16 cellular contexts compared by ENCODE assay signal in the genomic region with DNA sequence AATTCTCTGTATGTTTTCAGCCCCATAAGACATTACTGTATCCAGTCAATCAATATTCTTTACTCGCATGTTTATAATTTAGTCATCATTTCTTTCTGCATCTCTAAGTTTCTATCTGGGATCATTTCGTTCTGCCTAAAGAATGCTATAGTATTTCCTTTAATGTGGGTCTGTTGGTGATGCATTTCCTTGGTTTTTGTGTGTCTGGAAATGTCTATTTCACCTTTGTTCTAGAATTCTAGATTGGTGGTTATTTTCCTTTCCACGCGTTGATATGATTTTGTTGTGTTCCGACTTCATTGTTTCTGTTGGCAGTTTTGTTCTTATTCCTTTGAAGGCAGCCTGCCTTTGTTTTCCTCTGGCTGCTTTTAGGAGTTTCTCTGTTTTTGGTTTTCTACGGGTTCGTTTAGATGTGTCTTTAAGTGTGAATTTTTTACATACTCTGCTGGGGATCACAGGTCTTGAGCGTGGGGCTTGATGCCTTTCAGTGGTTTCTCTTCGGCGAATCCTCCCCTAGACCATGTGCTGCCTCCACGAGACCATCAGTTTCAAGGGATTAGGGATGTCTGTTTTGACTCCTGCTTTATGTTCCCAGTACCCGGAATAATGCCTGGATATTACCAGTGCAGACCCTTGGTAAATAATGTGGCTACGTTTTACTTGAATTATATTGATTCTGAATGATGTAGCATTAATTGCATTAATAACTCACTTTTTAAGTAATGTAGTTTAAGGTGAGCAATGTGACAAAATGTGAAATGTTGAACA. TPM values are rescaled to one million over a fixed set of nuclear protein-coding genes. Genes with fewer than 3 reads are reported as not detected.
DNase-seq lines count a peak whose midpoint lies in the region; ATAC-seq, FAIRE-seq and TF ChIP-seq lines count a peak whose summit lies in the region.
"Had no signal": no experiment of that assay in that cellular context is flagged by ENCODE, and none has a peak within 500 bp of the region (broad histone marks: within the 10 kb centered on the region; RNA-seq: fewer than 3 reads in every experiment).

No MANE protein-coding gene starts in this region.

- H3K9me2 ChIP-seq in SK-N-SH: no peaks in the 10 kb centered on the region

- H3K4me3 Mint-ChIP-seq in naive thymus-derived CD8-positive, alpha-beta T cell: no peak overlapping the region
- H3K4me3 Mint-ChIP-seq: CD8-positive, alpha-beta T cell; IgD-negative memory B cell; immature natural killer cell had no signal

- in situ Hi-C loops in GM13976 (cut with MboI; ENCODE audit: low sequenced_read_pairs, unreplicated experiment) (loop anchor here (10.0 kb wide), 1 partner anchor 1016 kb away; no protein-coding TSS in a partner anchor), K562 (cut with MboI) (no loop called here)

- intact Hi-C loops in K562 (cut with micrococcal nuclease): loop anchor here (2.0 to 10.0 kb wide), 2 partner anchors 1136 to 1164 kb away; no protein-coding TSS in a partner anchor

- H3F3A ChIP-seq in SK-N-SH (replicated peaks; ENCODE audit: insufficient read depth): no peaks in the 10 kb centered on the region

- H3K4me3 ChIP-seq in K562: no peak overlapping the region
- H3K4me3 ChIP-seq in SK-N-SH (ENCODE audit: low read depth in 2 of 2, low read length in 1 of 2): peak overlapping the region in 1 of 2 experiments; percentile 14; a peak in 1 of 4 replicates
- H3K4me3 ChIP-seq: coronary artery, heart right ventricle, right atrium auricular region, upper lobe of left lung had no signal

- TF ChIP-seq RAD21 in K562 (CRISPR knock-in tag; conservative IDR thresholded peaks at IDR 0.05 in 1 of 2, IDR thresholded peaks at IDR 0.05 in 1 of 2) (no peak), SK-N-SH (IDR thresholded peaks at IDR 0.05; ENCODE audit: low read length) (no peak)

- DNase-seq in GM13976 (ENCODE audit: low spot score) (peak; percentile 17), NCI-H82 (lab: John Stamatoyannopoulos, UW) (peak; percentile 87), K562 (ENCODE audit: extremely low read depth in 1 of 4, low spot score in 3 of 4) (no peak), OCI-M2 (lab: John Stamatoyannopoulos, UW; ENCODE audit: unreplicated experiment) (no peak), NCI-H446 treated with DMSO at 0.1 percent for 48 hours (lab: John Stamatoyannopoulos, UW) (no peak), NOMO-1 (lab: John Stamatoyannopoulos, UW; ENCODE audit: unreplicated experiment in 2 of 2) (no peak), SK-N-SH (no peak)
- no peak for DNase-seq in naive thymus-derived CD8-positive, alpha-beta T cell

- H3K36me3 Mint-ChIP-seq in naive thymus-derived CD8-positive, alpha-beta T cell: peaks cover 0 to 76% (median 13%) of the 10 kb centered on the region in 3 donors

- no peaks in the 10 kb centered on the region; a peak in 2 of 5 replicates for H3K4me1 ChIP-seq in K562 (replicated peaks in 1 of 2; ENCODE audit: control insufficient read depth in 2 of 2, insufficient read depth in 2 of 2, low read length in 2 of 2)
- H3K4me1 ChIP-seq in SK-N-SH (ENCODE audit: control insufficient read depth in 1 of 2, insufficient read depth in 2 of 2, low read depth in 1 of 2, low read length in 1 of 2): peaks cover 0 to 3% of the 10 kb centered on the region in 2 experiments; a peak in 1 of 4 replicates

- H3K9me3 ChIP-seq in K562 (replicated peaks; ENCODE audit: control insufficient read depth, insufficient read depth, low read depth, low read length) (no peaks in the 10 kb centered on the region), SK-N-SH (no peaks in the 10 kb centered on the region)
- H3K9me3 ChIP-seq: heart right ventricle, right atrium auricular region, upper lobe of left lung had no signal

- whole genome bisulfite sequencing in K562 (ENCODE audit: insufficient coverage, low coverage, missing lambda C conversion rate): 76% methylated on average over 13 of the region's 13 CpGs
- 67% methylated on average over 13 of the region's 13 CpGs for WGBS in SK-N-SH (ENCODE audit: low lambda C conversion rate)

- H3K27me3 Mint-ChIP-seq in naive thymus-derived CD8-positive, alpha-beta T cell: no peaks in the 10 kb centered on the region
- H3K27me3 Mint-ChIP-seq: IgD-negative memory B cell had no signal

- H3K79me2 ChIP-seq in K562 (ENCODE audit: control insufficient read depth, insufficient read depth, low read length) (peaks cover 18% of the 10 kb centered on the region), SK-N-SH (ENCODE audit: insufficient read depth) (no peaks in the 10 kb centered on the region; the same call in 1 of the 2 replicates)

- no peak for FAIRE-seq in K562 (lab: Jason Lieb, UNC)

- H3K4me1 Mint-ChIP-seq in naive thymus-derived CD8-positive, alpha-beta T cell: peaks cover 5 to 15% (median 13%) of the 10 kb centered on the region in 4 donors

- H4K20me1 ChIP-seq in K562 (replicated peaks; ENCODE audit: control insufficient read depth, insufficient read depth, low read length) (peaks cover 24% of the 10 kb centered on the region), SK-N-SH (ENCODE audit: insufficient read depth) (0 out of 2 replicates have a peak, but pooled peaks cover 5% of the 10 kb centered on the region)

- TF ChIP-seq CTCF in GM13976 (IDR thresholded peaks at IDR 0.05; ENCODE audit: borderline replicate concordance, control extremely low read depth, extremely low read depth, insufficient read depth, missing control alignments) (no peak), K562 (IDR thresholded peaks at IDR 0.05 in 2 of 3, conservative IDR thresholded peaks at IDR 0.05 in 1 of 3; ENCODE audit: insufficient read depth in 2 of 3, low read depth in 1 of 3, low read length in 3 of 3) (no peak), SK-N-SH (IDR thresholded peaks at IDR 0.05) (no peak)

- TF ChIP-seq POLR2A in K562 (conservative IDR thresholded peaks at IDR 0.05): no peak

- CTCF ChIA-PET in K562 (lab: Yijun Ruan, JAX; ENCODE audit: low intra/inter-chr PET ratio) (interaction anchor here (0.6 to 1.1 kb wide), 3 partner anchors 766 to 1164 kb away, joined by 3 to 5 read pairs (median 4); no protein-coding TSS in a partner anchor), SK-N-SH (lab: Yijun Ruan, JAX) (interaction anchor here (0.6 to 4.3 kb wide), 30 partner anchors 10 to 1474 kb away, joined by 3 to 34 read pairs (median 4); partner anchors contain the start of genes LDAF1 and POLR3E)

- TF ChIP-seq EP300 in K562 (IDR thresholded peaks at IDR 0.05; ENCODE audit: low read length) (no peak), SK-N-SH (IDR thresholded peaks at IDR 0.05; ENCODE audit: borderline replicate concordance in 1 of 2, low read depth in 1 of 2, low read length in 1 of 2) (no peak)

- no peaks in the 10 kb centered on the region for H3K9me3 Mint-ChIP-seq in naive thymus-derived CD8-positive, alpha-beta T cell
- H3K9me3 Mint-ChIP-seq: CD8-positive, alpha-beta T cell; IgD-negative memory B cell; immature natural killer cell had no signal

- H3K27ac ChIP-seq in K562 (ENCODE audit: extremely low read depth, low read depth, low read length) (no peak overlapping the region), SK-N-SH (ENCODE audit: low read depth in 2 of 2, low read length in 1 of 2) (no peak overlapping the region)
- H3K27ac ChIP-seq: brain microvascular endothelial cell, coronary artery, heart right ventricle, right atrium auricular region, upper lobe of left lung had no signal

- H3K27me3 ChIP-seq in K562 (ENCODE audit: control insufficient read depth in 2 of 2, insufficient read depth in 2 of 2, low read length in 2 of 2) (no peaks in the 10 kb centered on the region), SK-N-SH (ENCODE audit: insufficient read depth) (no peaks in the 10 kb centered on the region)
- H3K27me3 ChIP-seq: brain microvascular endothelial cell, heart right ventricle, right atrium auricular region, upper lobe of left lung had no signal

- TSS peak; percentile 18 for BruUV-seq in K562 (replicated peaks; lab: Mats Ljungman, UMichigan)

- H3K36me3 ChIP-seq in K562 (ENCODE audit: control insufficient read depth, insufficient read depth, low read length): peaks cover 97% of the 10 kb centered on the region
- peaks cover 7 to 58% of the 10 kb centered on the region in 2 experiments for H3K36me3 ChIP-seq in SK-N-SH (replicated peaks in 1 of 2; ENCODE audit: control insufficient read depth in 1 of 2, insufficient read depth in 2 of 2, low read length in 1 of 2)

- no peaks in the 10 kb centered on the region for H3K9me1 ChIP-seq in K562 (ENCODE audit: control insufficient read depth, insufficient read depth, low read length)

- H3K9ac ChIP-seq in K562 (ENCODE audit: insufficient read depth in 1 of 2, low read depth in 2 of 2, low read length in 2 of 2) (no peak overlapping the region), SK-N-SH (no peak overlapping the region)

- POLR2A ChIA-PET in K562 (lab: Yijun Ruan, JAX): interaction anchor here (1.0 to 1.6 kb wide), 3 partner anchors 9 to 137 kb away, joined by 3 to 5 read pairs (median 4); no protein-coding TSS in a partner anchor
- POLR2A ChIA-PET in naive thymus-derived CD8-positive, alpha-beta T cell (lab: Charles Lee): interaction anchor here (0.8 to 1.6 kb wide), 3 partner anchors 9 to 52 kb away, joined by 3 to 4 read pairs (median 4); no protein-coding TSS in a partner anchor
- POLR2A ChIA-PET in SK-N-SH (lab: Yijun Ruan, JAX): no interaction called here

- no peak overlapping the region for H3K4me2 ChIP-seq in K562 (ENCODE audit: insufficient read depth, low read length)
- no peak overlapping the region for H3K4me2 ChIP-seq in SK-N-SH

- H3K27ac Mint-ChIP-seq in naive thymus-derived CD8-positive, alpha-beta T cell: peak overlapping the region in 6 of 10 donors; percentile 38 to 87 (median 81)
- H3K27ac Mint-ChIP-seq: IgD-negative memory B cell had no signal

- no peak overlapping the region for H2AFZ ChIP-seq in K562 (ENCODE audit: low read depth, low read length)
- no peak overlapping the region for H2AFZ ChIP-seq in SK-N-SH (ENCODE audit: low read depth)

- ATAC-seq in K562: no peak
- ATAC-seq in naive thymus-derived CD8-positive, alpha-beta T cell: no peak

RNA-seq across cellular contexts. Expression of gene POLR3E, which starts 23.5 kb away (rescaled TPM):
- 337 and 699 TPM in 2 replicates for total RNA-seq in K562 (2011; cell fraction: chromatin; rRNA removed; ENCODE audit: low replicate concordance)
- 179 and 196 TPM in 2 replicates for total RNA-seq in K562 (2011; cell fraction: nucleolus; rRNA removed)
- total RNA-seq in K562 (2011; cell fraction: nucleoplasm; rRNA removed): 243 and 244 TPM in 2 replicates
- 78.2 and 82.6 TPM in 2 replicates for total RNA-seq in K562 (2014; rRNA removed)
- total RNA-seq in K562 (2014; rRNA removed; fragmentation: Illumina TruSeq; extraction: Trizol): 67.6 and 81.1 TPM in 2 replicates
- total RNA-seq in K562 (2015; rRNA removed; fragmentation: Illumina TruSeq; extraction: Trizol): 73.9 and 83.8 TPM in 2 replicates
- 101 and 113 TPM in 2 replicates for total RNA-seq in K562 (2021)
- 151 and 192 TPM in 2 replicates for polyA plus RNA-seq in K562 (2011; rRNA removed)
- polyA plus RNA-seq in K562 (2011; cell fraction: cytosol; rRNA removed): 128 and 145 TPM in 2 replicates
- polyA plus RNA-seq in K562 (2011; cell fraction: nucleus; rRNA removed): 458 and 560 TPM in 2 replicates
- 62.8 and 102 TPM in 2 replicates for polyA plus RNA-seq in K562 (2012)
- polyA plus RNA-seq in K562 (2014; fragmentation: Illumina TruSeq; extraction: Trizol): 128 and 149 TPM in 2 replicates
- 10 to 100 TPM; 17.7 to 25.3 TPM for polyA plus RNA-seq in K562 (2014; fragmentation: Nextera tagmentation; extraction: Ambion mirVana)
- 77.3 and 95.9 TPM in 2 replicates for polyA plus RNA-seq in K562 (2014; rRNA removed)
- polyA minus RNA-seq in K562 (2011; rRNA and poly(A)+ RNA removed): 241 and 345 TPM in 2 replicates
- polyA minus RNA-seq in K562 (2011; cell fraction: cytosol; rRNA and poly(A)+ RNA removed): 104 and 113 TPM in 2 replicates
- 100 and 315 TPM in 2 replicates for polyA minus RNA-seq in K562 (2011; cell fraction: nucleus; rRNA and poly(A)+ RNA removed)
- total RNA-seq in naive thymus-derived CD8-positive, alpha-beta T cell: 100 to 1,000 TPM; 107 to 110 TPM
- polyA plus RNA-seq in naive thymus-derived CD8-positive, alpha-beta T cell: 10 to 100 TPM; 11.1 to 13.9 (median 11.5) TPM
- 57.4 and 59.6 TPM in 2 replicates for polyA plus RNA-seq in SK-N-SH (2012; rRNA removed)
- 32.0 and 33.3 TPM in 2 replicates for polyA plus RNA-seq in SK-N-SH (2012; cell fraction: cytosol; rRNA removed)
- polyA plus RNA-seq in SK-N-SH (2012; cell fraction: nucleus; rRNA removed): 158 and 191 TPM in 2 replicates

RNA-seq across cellular contexts. Expression of gene CDR2, which starts 53.7 kb away (rescaled TPM):
- total RNA-seq in K562 (2011; cell fraction: chromatin; rRNA removed; ENCODE audit: low replicate concordance): 15.8 and 27.5 TPM in 2 replicates
- total RNA-seq in K562 (2011; cell fraction: nucleolus; rRNA removed): 14.7 and 18.3 TPM in 2 replicates
- 14.1 and 15.6 TPM in 2 replicates for total RNA-seq in K562 (2011; cell fraction: nucleoplasm; rRNA removed)
- total RNA-seq in K562 (2014; rRNA removed): 18.9 and 20.5 TPM in 2 replicates
- total RNA-seq in K562 (2014; rRNA removed; fragmentation: Illumina TruSeq; extraction: Trizol): 19.9 and 20.1 TPM in 2 replicates
- 18.6 and 21.9 TPM in 2 replicates for total RNA-seq in K562 (2015; rRNA removed; fragmentation: Illumina TruSeq; extraction: Trizol)
- total RNA-seq in K562 (2021): 22.1 and 23.1 TPM in 2 replicates
- 25.6 and 30.3 TPM in 2 replicates for polyA plus RNA-seq in K562 (2011; rRNA removed)
- polyA plus RNA-seq in K562 (2011; cell fraction: cytosol; rRNA removed): 12.0 and 18.5 TPM in 2 replicates
- 8.0 and 10.4 TPM in 2 replicates for polyA plus RNA-seq in K562 (2011; cell fraction: nucleus; rRNA removed)
- 14.9 and 15.5 TPM in 2 replicates for polyA plus RNA-seq in K562 (2012)
- 26.3 and 27.9 TPM in 2 replicates for polyA plus RNA-seq in K562 (2014; fragmentation: Illumina TruSeq; extraction: Trizol)
- 1 to 10 TPM; 4.6 to 5.3 TPM for polyA plus RNA-seq in K562 (2014; fragmentation: Nextera tagmentation; extraction: Ambion mirVana)
- polyA plus RNA-seq in K562 (2014; rRNA removed): 21.7 and 23.0 TPM in 2 replicates
- 37.9 and 40.4 TPM in 2 replicates for polyA minus RNA-seq in K562 (2011; rRNA and poly(A)+ RNA removed)
- 17.8 and 20.6 TPM in 2 replicates for polyA minus RNA-seq in K562 (2011; cell fraction: cytosol; rRNA and poly(A)+ RNA removed)
- polyA minus RNA-seq in K562 (2011; cell fraction: nucleus; rRNA and poly(A)+ RNA removed): 9.7 and 11.4 TPM in 2 replicates
- 10 to 100 TPM; 68.7 to 78.3 TPM for total RNA-seq in naive thymus-derived CD8-positive, alpha-beta T cell
- 10 to 100 TPM; 46.8 to 91.0 (median 66.9) TPM for polyA plus RNA-seq in naive thymus-derived CD8-positive, alpha-beta T cell
- 30.3 and 38.1 TPM in 2 replicates for polyA plus RNA-seq in SK-N-SH (2012; rRNA removed)
- 34.2 and 35.3 TPM in 2 replicates for polyA plus RNA-seq in SK-N-SH (2012; cell fraction: cytosol; rRNA removed)
- 21.2 and 28.0 TPM in 2 replicates for polyA plus RNA-seq in SK-N-SH (2012; cell fraction: nucleus; rRNA removed)

Comparison
In these comparisons a context has a peak if more than half of its experiments do, and no peak if none do; other contexts are left out.
1. DNase-seq: peak in GM13976 (single experiment) and NCI-H82 (single experiment); none in K562 (0 of 4), naive thymus-derived CD8-positive, alpha-beta T cell (0 of 10), OCI-M2 (single experiment), NCI-H446 treated with DMSO at 0.1 percent for 48 hours (single experiment), NOMO-1 (0 of 2) and SK-N-SH (single experiment).